In the genomic region with DNA sequence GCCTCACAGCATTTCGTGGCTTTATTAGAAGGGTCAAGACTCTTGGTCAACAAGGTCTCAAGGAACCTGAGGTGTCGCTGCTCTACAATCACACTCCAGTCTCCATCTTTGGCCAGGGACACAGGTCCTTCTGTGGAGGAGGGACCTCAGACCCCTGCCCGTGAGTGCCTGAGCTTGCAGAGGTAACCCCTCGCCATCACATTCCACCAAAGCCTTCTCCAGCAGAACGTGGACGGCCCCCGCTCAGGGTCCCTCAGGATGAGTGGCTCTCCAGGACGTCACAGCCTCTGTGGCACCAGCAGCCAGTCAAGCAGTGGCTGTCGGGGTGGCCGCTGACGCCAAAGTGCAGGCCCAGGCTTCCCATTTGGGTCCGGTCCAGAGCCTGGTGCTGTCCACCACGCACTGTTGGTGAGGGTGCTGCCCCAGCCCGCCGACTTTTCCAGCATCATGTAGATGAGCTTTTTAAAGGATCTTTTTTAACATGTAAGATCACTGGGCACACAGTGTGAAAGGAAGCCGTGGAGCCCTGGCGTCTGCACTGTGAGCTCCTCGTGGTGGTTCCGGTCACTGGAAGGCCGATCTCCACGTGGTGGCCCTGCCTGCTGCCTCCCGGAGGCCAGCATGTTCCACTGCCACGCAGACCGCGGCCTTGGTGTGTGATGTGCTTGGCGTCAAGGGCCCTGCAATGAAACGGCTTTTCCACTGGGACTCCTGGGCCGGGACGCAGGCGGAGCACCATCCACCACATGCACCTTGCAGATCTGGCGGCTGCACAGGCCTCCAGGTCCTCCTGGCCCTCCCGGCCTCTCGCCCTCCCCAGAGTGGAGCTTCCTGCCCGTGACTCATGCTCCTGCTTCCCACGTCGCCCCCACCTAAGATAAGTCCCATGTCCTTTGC, we compare ENCODE assay signal across 1 cellular context.
TF ChIP-seq lines count a peak whose summit lies in the region.

No MANE protein-coding gene starts in this region.

TF ChIP-seq in HCT116, 20 proteins besides CTCF, POLR2A, EP300 and RAD21:
- TF ChIP-seq CEBPB (IDR thresholded peaks at IDR 0.05; ENCODE audit: low read depth) (no peak), JUND (IDR thresholded peaks at IDR 0.05) (no peak), EZH2 (IDR thresholded peaks at IDR 0.05) (no peak), YY1 (IDR thresholded peaks at IDR 0.05; ENCODE audit: extremely low read depth, insufficient replicate concordance, low read depth, low read length) (no peak), ZFX (IDR thresholded peaks at IDR 0.05) (no peak), SRF (IDR thresholded peaks at IDR 0.05; ENCODE audit: low read depth) (no peak), ELF1 (IDR thresholded peaks at IDR 0.05; ENCODE audit: borderline replicate concordance, low read depth) (no peak), EGR1 (IDR thresholded peaks at IDR 0.05; ENCODE audit: low read depth) (no peak), EZH2phosphoT487 (IDR thresholded peaks at IDR 0.05; ENCODE audit: borderline replicate concordance) (no peak), CBX3 (IDR thresholded peaks at IDR 0.05; ENCODE audit: low read depth) (no peak), SIN3A (IDR thresholded peaks at IDR 0.05; ENCODE audit: low read depth) (no peak), TCF7L2 (IDR thresholded peaks at IDR 0.05; ENCODE audit: borderline replicate concordance, extremely low read depth, insufficient read depth, insufficient read length) (no peak), SP1 (IDR thresholded peaks at IDR 0.05; ENCODE audit: low read depth) (no peak), ZNF274 (IDR thresholded peaks at IDR 0.05; ENCODE audit: low read depth, low read length) (no peak), FOSL1 (IDR thresholded peaks at IDR 0.05; ENCODE audit: low read depth) (no peak), POLR2AphosphoS5 (IDR thresholded peaks at IDR 0.05; ENCODE audit: low read depth, low read length) (no peak)
- TF ChIP-seq, protein P1, sequence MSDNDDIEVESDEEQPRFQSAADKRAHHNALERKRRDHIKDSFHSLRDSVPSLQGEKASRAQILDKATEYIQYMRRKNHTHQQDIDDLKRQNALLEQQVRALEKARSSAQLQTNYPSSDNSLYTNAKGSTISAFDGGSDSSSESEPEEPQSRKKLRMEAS (IDR thresholded peaks at IDR 0.05) = no peak
- TF ChIP-seq, protein P2, sequence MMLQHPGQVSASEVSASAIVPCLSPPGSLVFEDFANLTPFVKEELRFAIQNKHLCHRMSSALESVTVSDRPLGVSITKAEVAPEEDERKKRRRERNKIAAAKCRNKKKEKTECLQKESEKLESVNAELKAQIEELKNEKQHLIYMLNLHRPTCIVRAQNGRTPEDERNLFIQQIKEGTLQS (IDR thresholded peaks at IDR 0.05) = no peak
- TF ChIP-seq, protein P3, sequence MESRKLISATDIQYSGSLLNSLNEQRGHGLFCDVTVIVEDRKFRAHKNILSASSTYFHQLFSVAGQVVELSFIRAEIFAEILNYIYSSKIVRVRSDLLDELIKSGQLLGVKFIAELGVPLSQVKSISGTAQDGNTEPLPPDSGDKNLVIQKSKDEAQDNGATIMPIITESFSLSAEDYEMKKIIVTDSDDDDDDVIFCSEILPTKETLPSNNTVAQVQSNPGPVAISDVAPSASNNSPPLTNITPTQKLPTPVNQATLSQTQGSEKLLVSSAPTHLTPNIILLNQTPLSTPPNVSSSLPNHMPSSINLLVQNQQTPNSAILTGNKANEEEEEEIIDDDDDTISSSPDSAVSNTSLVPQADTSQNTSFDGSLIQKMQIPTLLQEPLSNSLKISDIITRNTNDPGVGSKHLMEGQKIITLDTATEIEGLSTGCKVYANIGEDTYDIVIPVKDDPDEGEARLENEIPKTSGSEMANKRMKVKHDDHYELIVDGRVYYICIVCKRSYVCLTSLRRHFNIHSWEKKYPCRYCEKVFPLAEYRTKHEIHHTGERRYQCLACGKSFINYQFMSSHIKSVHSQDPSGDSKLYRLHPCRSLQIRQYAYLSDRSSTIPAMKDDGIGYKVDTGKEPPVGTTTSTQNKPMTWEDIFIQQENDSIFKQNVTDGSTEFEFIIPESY (IDR thresholded peaks at IDR 0.05; ENCODE audit: extremely low read depth, insufficient replicate concordance, low read length) = no peak
- TF ChIP-seq, protein P4, sequence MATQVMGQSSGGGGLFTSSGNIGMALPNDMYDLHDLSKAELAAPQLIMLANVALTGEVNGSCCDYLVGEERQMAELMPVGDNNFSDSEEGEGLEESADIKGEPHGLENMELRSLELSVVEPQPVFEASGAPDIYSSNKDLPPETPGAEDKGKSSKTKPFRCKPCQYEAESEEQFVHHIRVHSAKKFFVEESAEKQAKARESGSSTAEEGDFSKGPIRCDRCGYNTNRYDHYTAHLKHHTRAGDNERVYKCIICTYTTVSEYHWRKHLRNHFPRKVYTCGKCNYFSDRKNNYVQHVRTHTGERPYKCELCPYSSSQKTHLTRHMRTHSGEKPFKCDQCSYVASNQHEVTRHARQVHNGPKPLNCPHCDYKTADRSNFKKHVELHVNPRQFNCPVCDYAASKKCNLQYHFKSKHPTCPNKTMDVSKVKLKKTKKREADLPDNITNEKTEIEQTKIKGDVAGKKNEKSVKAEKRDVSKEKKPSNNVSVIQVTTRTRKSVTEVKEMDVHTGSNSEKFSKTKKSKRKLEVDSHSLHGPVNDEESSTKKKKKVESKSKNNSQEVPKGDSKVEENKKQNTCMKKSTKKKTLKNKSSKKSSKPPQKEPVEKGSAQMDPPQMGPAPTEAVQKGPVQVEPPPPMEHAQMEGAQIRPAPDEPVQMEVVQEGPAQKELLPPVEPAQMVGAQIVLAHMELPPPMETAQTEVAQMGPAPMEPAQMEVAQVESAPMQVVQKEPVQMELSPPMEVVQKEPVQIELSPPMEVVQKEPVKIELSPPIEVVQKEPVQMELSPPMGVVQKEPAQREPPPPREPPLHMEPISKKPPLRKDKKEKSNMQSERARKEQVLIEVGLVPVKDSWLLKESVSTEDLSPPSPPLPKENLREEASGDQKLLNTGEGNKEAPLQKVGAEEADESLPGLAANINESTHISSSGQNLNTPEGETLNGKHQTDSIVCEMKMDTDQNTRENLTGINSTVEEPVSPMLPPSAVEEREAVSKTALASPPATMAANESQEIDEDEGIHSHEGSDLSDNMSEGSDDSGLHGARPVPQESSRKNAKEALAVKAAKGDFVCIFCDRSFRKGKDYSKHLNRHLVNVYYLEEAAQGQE (IDR thresholded peaks at IDR 0.05; ENCODE audit: low read depth) = no peak
